In genomic region chr17:4699401-4700056, GRCh38 we compare ENCODE assay signal across 5 cellular contexts. TPM values are rescaled to one million over a fixed set of nuclear protein-coding genes. Genes with fewer than 3 reads are reported as not detected.
"Had no signal": no experiment of that assay in that cellular context is flagged by ENCODE, and none has a peak within 500 bp of the region (broad histone marks: within the 10 kb centered on the region; RNA-seq: fewer than 3 reads in every experiment).

No MANE protein-coding gene starts in this region.

RNA-seq across cellular contexts. Expression of gene ZMYND15, which starts 40.1 kb away (rescaled TPM):
- total RNA-seq: activated CD8-positive, alpha-beta T cell treated with anti-CD3 and anti-CD28 coated beads for 36 hours; activated naive CD8-positive, alpha-beta T cell treated with anti-CD3 and anti-CD28 coated beads for 36 hours; activated T-helper 2 cell treated with anti-CD3 and anti-CD28 coated beads, Interferon-gamma antibody, Interleukin-2, Interleukin-4, amounts not matched to agents 10 μg/mL and 5 μg/mL and 100 μg/mL, durations not matched to agents 14 hours and 24 hours and 36 hours; cardiac muscle cell had no signal
- polyA plus RNA-seq: cardiac muscle cell, IgD-negative memory B cell had no signal
